In genomic region chr1:154502742-154503111, GRCh38 we compare ENCODE assay signal across 1 cellular context.
TF ChIP-seq lines count a peak whose summit lies in the region.

No MANE protein-coding gene starts in this region.

TF ChIP-seq in WTC11, 78 proteins besides CTCF, POLR2A, EP300 and RAD21 (continued from another document):
- TF ChIP-seq, protein P1, sequence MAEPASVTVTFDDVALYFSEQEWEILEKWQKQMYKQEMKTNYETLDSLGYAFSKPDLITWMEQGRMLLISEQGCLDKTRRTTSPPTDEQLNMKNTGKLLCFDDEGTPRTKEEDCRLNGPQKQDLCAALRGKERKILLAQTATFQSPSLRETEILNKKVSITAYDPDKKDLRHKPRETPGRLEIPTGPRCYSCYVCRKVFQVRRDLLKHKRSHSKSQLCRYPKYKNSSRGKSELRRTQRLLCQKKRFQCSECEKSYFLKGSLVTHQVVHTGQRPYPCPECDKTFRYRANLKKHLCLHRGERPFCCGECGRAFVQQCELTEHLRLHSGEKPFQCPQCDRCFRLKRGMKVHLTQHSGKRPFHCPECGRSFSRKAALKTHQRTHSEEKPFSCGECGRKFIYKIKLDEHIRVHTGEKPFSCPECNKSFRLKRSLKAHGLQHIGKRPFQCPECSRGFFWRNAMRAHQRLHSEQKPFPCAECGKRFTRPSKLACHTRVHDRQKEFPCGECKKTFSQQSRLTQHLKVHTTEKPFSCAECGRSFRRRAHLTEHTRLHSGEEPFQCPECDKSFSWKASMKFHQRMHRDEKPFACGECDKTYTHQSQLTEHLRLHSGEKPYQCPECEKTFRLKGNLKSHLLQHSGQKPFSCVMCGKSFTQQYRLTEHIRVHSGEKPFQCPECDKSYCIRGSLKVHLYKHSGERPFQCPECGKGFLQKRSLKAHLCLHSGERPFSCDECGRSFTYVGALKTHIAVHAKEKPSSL (CRISPR knock-in tag; conservative IDR thresholded peaks at IDR 0.05) = no peak
- TF ChIP-seq, protein P2, sequence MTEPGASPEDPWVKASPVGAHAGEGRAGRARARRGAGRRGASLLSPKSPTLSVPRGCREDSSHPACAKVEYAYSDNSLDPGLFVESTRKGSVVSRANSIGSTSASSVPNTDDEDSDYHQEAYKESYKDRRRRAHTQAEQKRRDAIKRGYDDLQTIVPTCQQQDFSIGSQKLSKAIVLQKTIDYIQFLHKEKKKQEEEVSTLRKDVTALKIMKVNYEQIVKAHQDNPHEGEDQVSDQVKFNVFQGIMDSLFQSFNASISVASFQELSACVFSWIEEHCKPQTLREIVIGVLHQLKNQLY (CRISPR knock-in tag; IDR thresholded peaks at IDR 0.05) = no peak
- no peak for TF ChIP-seq GABPB1 (CRISPR knock-in tag; IDR thresholded peaks at IDR 0.05)
- peak; percentile 33; the same call in 1 of the 2 replicates for TF ChIP-seq ATF6 (CRISPR knock-in tag; IDR thresholded peaks at IDR 0.05)
- 0 out of 2 replicates have a peak, but pooled peaks have one; percentile 74 for TF ChIP-seq ATF1 (CRISPR knock-in tag; IDR thresholded peaks at IDR 0.05)
- TF ChIP-seq ATF3 (CRISPR knock-in tag; conservative IDR thresholded peaks at IDR 0.05) = 0 out of 2 replicates have a peak, but pooled peaks have one; percentile 30
- peak; percentile 67; the same call in 1 of the 2 replicates for TF ChIP-seq ZNF263 (CRISPR knock-in tag; IDR thresholded peaks at IDR 0.05; ENCODE audit: low read depth)
- TF ChIP-seq, protein P3, sequence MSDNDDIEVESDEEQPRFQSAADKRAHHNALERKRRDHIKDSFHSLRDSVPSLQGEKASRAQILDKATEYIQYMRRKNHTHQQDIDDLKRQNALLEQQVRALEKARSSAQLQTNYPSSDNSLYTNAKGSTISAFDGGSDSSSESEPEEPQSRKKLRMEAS (CRISPR knock-in tag; IDR thresholded peaks at IDR 0.05) = peak; percentile 99
- peak; percentile 95 for TF ChIP-seq ZNF232 (CRISPR knock-in tag; IDR thresholded peaks at IDR 0.05)
- TF ChIP-seq GTF2I (CRISPR knock-in tag; conservative IDR thresholded peaks at IDR 0.05) = no peak
- TF ChIP-seq, protein P4, sequence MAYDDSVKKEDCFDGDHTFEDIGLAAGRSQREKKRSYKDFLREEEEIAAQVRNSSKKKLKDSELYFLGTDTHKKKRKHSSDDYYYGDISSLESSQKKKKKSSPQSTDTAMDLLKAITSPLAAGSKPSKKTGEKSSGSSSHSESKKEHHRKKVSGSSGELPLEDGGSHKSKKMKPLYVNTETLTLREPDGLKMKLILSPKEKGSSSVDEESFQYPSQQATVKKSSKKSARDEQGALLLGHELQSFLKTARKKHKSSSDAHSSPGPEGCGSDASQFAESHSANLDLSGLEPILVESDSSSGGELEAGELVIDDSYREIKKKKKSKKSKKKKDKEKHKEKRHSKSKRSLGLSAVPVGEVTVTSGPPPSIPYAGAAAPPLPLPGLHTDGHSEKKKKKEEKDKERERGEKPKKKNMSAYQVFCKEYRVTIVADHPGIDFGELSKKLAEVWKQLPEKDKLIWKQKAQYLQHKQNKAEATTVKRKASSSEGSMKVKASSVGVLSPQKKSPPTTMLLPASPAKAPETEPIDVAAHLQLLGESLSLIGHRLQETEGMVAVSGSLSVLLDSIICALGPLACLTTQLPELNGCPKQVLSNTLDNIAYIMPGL (CRISPR knock-in tag; IDR thresholded peaks at IDR 0.05) = peak; percentile 88; the same call in 1 of the 2 replicates
- TF ChIP-seq EMX1 (CRISPR knock-in tag; IDR thresholded peaks at IDR 0.05) = no peak
- TF ChIP-seq ZNF121 (CRISPR knock-in tag; IDR thresholded peaks at IDR 0.05) = peak; percentile 24; the same call in 1 of the 2 replicates
- TF ChIP-seq SMAD3 (CRISPR knock-in tag; IDR thresholded peaks at IDR 0.05; ENCODE audit: borderline replicate concordance) = peak; percentile 96
- no peak for TF ChIP-seq ZNF671 (CRISPR knock-in tag; IDR thresholded peaks at IDR 0.05)
- no peak for TF ChIP-seq ZNF423 (CRISPR knock-in tag; IDR thresholded peaks at IDR 0.05)
- TF ChIP-seq TEAD4 (CRISPR knock-in tag; IDR thresholded peaks at IDR 0.05) = peak; percentile 82
- TF ChIP-seq JAZF1 (CRISPR knock-in tag; IDR thresholded peaks at IDR 0.05) = no peak
- no peak for TF ChIP-seq NR3C1 (CRISPR knock-in tag; conservative IDR thresholded peaks at IDR 0.05; ENCODE audit: low read depth)
- TF ChIP-seq CDX4 (CRISPR knock-in tag; IDR thresholded peaks at IDR 0.05; ENCODE audit: borderline replicate concordance) = no peak
- TF ChIP-seq SOX15 (CRISPR knock-in tag; IDR thresholded peaks at IDR 0.05) = no peak
- TF ChIP-seq CREM (CRISPR knock-in tag; IDR thresholded peaks at IDR 0.05) = peak; percentile 82; the same call in 1 of the 2 replicates
- peak; percentile 85; the same call in 1 of the 2 replicates for TF ChIP-seq RELA (CRISPR knock-in tag; IDR thresholded peaks at IDR 0.05; ENCODE audit: borderline replicate concordance)
- TF ChIP-seq NR2C2 (CRISPR knock-in tag; IDR thresholded peaks at IDR 0.05) = peak; percentile 73
- TF ChIP-seq STAT6 (CRISPR knock-in tag; conservative IDR thresholded peaks at IDR 0.05; ENCODE audit: low read depth) = no peak
- TF ChIP-seq ZSCAN18 (CRISPR knock-in tag; IDR thresholded peaks at IDR 0.05) = no peak
- TF ChIP-seq, protein P5, sequence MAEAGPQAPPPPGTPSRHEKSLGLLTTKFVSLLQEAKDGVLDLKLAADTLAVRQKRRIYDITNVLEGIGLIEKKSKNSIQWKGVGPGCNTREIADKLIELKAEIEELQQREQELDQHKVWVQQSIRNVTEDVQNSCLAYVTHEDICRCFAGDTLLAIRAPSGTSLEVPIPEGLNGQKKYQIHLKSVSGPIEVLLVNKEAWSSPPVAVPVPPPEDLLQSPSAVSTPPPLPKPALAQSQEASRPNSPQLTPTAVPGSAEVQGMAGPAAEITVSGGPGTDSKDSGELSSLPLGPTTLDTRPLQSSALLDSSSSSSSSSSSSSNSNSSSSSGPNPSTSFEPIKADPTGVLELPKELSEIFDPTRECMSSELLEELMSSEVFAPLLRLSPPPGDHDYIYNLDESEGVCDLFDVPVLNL (CRISPR knock-in tag; IDR thresholded peaks at IDR 0.05; ENCODE audit: borderline replicate concordance, low read depth) = peak; percentile 57; the same call in 1 of the 2 replicates
- TF ChIP-seq SP1 (CRISPR knock-in tag; conservative IDR thresholded peaks at IDR 0.05) = no peak; the same call in 1 of the 2 replicates
- no peak for TF ChIP-seq ZNF281 (CRISPR knock-in tag; IDR thresholded peaks at IDR 0.05)
- TF ChIP-seq RORB (CRISPR knock-in tag; IDR thresholded peaks at IDR 0.05) = no peak
- TF ChIP-seq MXD4 (CRISPR knock-in tag; IDR thresholded peaks at IDR 0.05; ENCODE audit: borderline replicate concordance) = no peak
- TF ChIP-seq, protein P6, sequence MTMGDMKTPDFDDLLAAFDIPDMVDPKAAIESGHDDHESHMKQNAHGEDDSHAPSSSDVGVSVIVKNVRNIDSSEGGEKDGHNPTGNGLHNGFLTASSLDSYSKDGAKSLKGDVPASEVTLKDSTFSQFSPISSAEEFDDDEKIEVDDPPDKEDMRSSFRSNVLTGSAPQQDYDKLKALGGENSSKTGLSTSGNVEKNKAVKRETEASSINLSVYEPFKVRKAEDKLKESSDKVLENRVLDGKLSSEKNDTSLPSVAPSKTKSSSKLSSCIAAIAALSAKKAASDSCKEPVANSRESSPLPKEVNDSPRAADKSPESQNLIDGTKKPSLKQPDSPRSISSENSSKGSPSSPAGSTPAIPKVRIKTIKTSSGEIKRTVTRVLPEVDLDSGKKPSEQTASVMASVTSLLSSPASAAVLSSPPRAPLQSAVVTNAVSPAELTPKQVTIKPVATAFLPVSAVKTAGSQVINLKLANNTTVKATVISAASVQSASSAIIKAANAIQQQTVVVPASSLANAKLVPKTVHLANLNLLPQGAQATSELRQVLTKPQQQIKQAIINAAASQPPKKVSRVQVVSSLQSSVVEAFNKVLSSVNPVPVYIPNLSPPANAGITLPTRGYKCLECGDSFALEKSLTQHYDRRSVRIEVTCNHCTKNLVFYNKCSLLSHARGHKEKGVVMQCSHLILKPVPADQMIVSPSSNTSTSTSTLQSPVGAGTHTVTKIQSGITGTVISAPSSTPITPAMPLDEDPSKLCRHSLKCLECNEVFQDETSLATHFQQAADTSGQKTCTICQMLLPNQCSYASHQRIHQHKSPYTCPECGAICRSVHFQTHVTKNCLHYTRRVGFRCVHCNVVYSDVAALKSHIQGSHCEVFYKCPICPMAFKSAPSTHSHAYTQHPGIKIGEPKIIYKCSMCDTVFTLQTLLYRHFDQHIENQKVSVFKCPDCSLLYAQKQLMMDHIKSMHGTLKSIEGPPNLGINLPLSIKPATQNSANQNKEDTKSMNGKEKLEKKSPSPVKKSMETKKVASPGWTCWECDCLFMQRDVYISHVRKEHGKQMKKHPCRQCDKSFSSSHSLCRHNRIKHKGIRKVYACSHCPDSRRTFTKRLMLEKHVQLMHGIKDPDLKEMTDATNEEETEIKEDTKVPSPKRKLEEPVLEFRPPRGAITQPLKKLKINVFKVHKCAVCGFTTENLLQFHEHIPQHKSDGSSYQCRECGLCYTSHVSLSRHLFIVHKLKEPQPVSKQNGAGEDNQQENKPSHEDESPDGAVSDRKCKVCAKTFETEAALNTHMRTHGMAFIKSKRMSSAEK (CRISPR knock-in tag; IDR thresholded peaks at IDR 0.05; ENCODE audit: borderline replicate concordance) = no peak
- no peak for TF ChIP-seq ZNF416 (CRISPR knock-in tag; IDR thresholded peaks at IDR 0.05)
- TF ChIP-seq GRHL2 (CRISPR knock-in tag; IDR thresholded peaks at IDR 0.05; ENCODE audit: insufficient replicate concordance, severe bottlenecking) = no peak
